ENCODE assay signal across 1 cellular context in the genomic region with DNA sequence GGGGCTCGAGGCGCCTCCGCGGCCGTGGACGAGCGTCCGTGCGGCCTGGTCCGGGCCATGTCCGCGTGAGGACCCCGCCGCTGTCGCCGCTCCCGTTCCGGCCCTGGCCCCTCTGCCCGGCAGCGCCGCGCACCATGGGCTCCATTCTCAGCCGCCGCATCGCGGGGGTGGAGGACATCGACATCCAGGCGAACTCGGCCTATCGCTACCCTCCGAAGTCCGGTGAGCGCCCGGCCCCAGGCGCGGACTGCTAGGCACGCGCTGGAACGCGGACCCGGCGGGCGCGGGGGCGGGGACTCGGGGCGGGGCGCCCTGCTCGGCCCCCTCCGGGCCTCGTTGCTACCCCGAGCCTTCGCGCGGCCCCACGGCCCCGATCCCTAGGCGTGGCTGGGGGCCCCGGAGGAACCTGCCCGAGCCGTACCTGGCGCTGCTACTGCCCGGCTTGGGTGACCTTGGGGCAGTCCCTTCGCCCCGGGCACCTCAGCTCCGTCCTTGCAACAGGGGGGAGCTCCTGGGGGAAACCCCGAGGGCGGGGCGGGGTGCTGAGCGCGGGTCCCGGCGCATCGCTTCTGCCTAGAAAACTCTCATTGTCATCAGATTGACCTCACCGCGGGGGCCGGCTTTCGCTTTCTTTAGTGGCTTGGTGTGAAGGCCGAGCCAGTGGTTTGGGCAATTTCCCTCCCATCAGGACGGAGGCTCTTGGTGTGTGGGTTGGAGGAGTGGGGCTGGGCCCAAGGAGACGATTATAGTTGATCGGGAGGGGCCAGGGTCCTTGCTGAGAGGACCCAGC.
A peak's percentile ranks its signal among the peaks of the same experiment; 100 is the strongest.
TF ChIP-seq lines count a peak whose summit lies in the region.

No MANE protein-coding gene starts in this region.

TF ChIP-seq in HepG2, 621 proteins besides CTCF, POLR2A, EP300 and RAD21 (continued from another document and continues in another):
- no peak for TF ChIP-seq MTERF4 (CRISPR knock-in tag; IDR thresholded peaks at IDR 0.05)
- no peak for TF ChIP-seq PBX2 (CRISPR knock-in tag; IDR thresholded peaks at IDR 0.05)
- peak; percentile 67; the same call in 1 of the 2 replicates for TF ChIP-seq BCL3 (CRISPR knock-in tag; IDR thresholded peaks at IDR 0.05)
- TF ChIP-seq ZNF773 (CRISPR knock-in tag; IDR thresholded peaks at IDR 0.05; ENCODE audit: borderline replicate concordance) = peak; percentile 79; the same call in 1 of the 2 replicates
- TF ChIP-seq, protein P1, sequence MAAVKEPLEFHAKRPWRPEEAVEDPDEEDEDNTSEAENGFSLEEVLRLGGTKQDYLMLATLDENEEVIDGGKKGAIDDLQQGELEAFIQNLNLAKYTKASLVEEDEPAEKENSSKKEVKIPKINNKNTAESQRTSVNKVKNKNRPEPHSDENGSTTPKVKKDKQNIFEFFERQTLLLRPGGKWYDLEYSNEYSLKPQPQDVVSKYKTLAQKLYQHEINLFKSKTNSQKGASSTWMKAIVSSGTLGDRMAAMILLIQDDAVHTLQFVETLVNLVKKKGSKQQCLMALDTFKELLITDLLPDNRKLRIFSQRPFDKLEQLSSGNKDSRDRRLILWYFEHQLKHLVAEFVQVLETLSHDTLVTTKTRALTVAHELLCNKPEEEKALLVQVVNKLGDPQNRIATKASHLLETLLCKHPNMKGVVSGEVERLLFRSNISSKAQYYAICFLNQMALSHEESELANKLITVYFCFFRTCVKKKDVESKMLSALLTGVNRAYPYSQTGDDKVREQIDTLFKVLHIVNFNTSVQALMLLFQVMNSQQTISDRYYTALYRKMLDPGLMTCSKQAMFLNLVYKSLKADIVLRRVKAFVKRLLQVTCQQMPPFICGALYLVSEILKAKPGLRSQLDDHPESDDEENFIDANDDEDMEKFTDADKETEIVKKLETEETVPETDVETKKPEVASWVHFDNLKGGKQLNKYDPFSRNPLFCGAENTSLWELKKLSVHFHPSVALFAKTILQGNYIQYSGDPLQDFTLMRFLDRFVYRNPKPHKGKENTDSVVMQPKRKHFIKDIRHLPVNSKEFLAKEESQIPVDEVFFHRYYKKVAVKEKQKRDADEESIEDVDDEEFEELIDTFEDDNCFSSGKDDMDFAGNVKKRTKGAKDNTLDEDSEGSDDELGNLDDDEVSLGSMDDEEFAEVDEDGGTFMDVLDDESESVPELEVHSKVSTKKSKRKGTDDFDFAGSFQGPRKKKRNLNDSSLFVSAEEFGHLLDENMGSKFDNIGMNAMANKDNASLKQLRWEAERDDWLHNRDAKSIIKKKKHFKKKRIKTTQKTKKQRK (IDR thresholded peaks at IDR 0.05; ENCODE audit: low read length) = no peak
- TF ChIP-seq, protein P2, sequence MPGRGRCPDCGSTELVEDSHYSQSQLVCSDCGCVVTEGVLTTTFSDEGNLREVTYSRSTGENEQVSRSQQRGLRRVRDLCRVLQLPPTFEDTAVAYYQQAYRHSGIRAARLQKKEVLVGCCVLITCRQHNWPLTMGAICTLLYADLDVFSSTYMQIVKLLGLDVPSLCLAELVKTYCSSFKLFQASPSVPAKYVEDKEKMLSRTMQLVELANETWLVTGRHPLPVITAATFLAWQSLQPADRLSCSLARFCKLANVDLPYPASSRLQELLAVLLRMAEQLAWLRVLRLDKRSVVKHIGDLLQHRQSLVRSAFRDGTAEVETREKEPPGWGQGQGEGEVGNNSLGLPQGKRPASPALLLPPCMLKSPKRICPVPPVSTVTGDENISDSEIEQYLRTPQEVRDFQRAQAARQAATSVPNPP (CRISPR knock-in tag; IDR thresholded peaks at IDR 0.05) = no peak
- TF ChIP-seq PCBP2 (optimal IDR thresholded peaks at IDR 0.05; ENCODE audit: low read depth, low read length, poor library complexity, severe bottlenecking) = no peak
- TF ChIP-seq ZNF652 (CRISPR knock-in tag; IDR thresholded peaks at IDR 0.05; ENCODE audit: borderline replicate concordance, low read depth) = no peak
- no peak; the same call in 1 of the 2 replicates for TF ChIP-seq ZBTB20 (CRISPR knock-in tag; IDR thresholded peaks at IDR 0.05; ENCODE audit: borderline replicate concordance, low read depth)
- TF ChIP-seq IRX3 (CRISPR knock-in tag; IDR thresholded peaks at IDR 0.05; ENCODE audit: borderline replicate concordance, low read depth) = peak; percentile 47; the same call in 1 of the 2 replicates
- TF ChIP-seq ESRRA (CRISPR knock-in tag; IDR thresholded peaks at IDR 0.05; ENCODE audit: low read depth) = no peak
- TF ChIP-seq ZNF160 (CRISPR knock-in tag; IDR thresholded peaks at IDR 0.05) = peak; percentile 25; the same call in 1 of the 2 replicates
- no peak for TF ChIP-seq CSRNP1 (CRISPR knock-in tag; IDR thresholded peaks at IDR 0.05)
- no peak for TF ChIP-seq ZNF317 (CRISPR knock-in tag; IDR thresholded peaks at IDR 0.05)
- no peak for TF ChIP-seq MBNL3 (CRISPR knock-in tag; conservative IDR thresholded peaks at IDR 0.05)
- TF ChIP-seq, protein P3, sequence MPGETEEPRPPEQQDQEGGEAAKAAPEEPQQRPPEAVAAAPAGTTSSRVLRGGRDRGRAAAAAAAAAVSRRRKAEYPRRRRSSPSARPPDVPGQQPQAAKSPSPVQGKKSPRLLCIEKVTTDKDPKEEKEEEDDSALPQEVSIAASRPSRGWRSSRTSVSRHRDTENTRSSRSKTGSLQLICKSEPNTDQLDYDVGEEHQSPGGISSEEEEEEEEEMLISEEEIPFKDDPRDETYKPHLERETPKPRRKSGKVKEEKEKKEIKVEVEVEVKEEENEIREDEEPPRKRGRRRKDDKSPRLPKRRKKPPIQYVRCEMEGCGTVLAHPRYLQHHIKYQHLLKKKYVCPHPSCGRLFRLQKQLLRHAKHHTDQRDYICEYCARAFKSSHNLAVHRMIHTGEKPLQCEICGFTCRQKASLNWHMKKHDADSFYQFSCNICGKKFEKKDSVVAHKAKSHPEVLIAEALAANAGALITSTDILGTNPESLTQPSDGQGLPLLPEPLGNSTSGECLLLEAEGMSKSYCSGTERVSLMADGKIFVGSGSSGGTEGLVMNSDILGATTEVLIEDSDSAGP (CRISPR knock-in tag; IDR thresholded peaks at IDR 0.05; ENCODE audit: borderline replicate concordance) = no peak; the same call in 1 of the 2 replicates
- no peak for TF ChIP-seq RFX5 (IDR thresholded peaks at IDR 0.05; ENCODE audit: low read depth, low read length)
- no peak for TF ChIP-seq KAT8 (CRISPR knock-in tag; IDR thresholded peaks at IDR 0.05)
- TF ChIP-seq STAT6 (CRISPR knock-in tag; IDR thresholded peaks at IDR 0.05; ENCODE audit: borderline replicate concordance) = no peak
- no peak for TF ChIP-seq SCMH1 (CRISPR knock-in tag; IDR thresholded peaks at IDR 0.05; ENCODE audit: borderline replicate concordance)
- TF ChIP-seq, protein P4, sequence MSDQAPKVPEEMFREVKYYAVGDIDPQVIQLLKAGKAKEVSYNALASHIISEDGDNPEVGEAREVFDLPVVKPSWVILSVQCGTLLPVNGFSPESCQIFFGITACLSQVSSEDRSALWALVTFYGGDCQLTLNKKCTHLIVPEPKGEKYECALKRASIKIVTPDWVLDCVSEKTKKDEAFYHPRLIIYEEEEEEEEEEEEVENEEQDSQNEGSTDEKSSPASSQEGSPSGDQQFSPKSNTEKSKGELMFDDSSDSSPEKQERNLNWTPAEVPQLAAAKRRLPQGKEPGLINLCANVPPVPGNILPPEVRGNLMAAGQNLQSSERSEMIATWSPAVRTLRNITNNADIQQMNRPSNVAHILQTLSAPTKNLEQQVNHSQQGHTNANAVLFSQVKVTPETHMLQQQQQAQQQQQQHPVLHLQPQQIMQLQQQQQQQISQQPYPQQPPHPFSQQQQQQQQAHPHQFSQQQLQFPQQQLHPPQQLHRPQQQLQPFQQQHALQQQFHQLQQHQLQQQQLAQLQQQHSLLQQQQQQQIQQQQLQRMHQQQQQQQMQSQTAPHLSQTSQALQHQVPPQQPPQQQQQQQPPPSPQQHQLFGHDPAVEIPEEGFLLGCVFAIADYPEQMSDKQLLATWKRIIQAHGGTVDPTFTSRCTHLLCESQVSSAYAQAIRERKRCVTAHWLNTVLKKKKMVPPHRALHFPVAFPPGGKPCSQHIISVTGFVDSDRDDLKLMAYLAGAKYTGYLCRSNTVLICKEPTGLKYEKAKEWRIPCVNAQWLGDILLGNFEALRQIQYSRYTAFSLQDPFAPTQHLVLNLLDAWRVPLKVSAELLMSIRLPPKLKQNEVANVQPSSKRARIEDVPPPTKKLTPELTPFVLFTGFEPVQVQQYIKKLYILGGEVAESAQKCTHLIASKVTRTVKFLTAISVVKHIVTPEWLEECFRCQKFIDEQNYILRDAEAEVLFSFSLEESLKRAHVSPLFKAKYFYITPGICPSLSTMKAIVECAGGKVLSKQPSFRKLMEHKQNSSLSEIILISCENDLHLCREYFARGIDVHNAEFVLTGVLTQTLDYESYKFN (CRISPR knock-in tag; conservative IDR thresholded peaks at IDR 0.05) = peak; percentile 34; the same call in 1 of the 2 replicates
- no peak for TF ChIP-seq ZFP82 (CRISPR knock-in tag; IDR thresholded peaks at IDR 0.05; ENCODE audit: borderline replicate concordance)
- no peak for TF ChIP-seq MAFF (IDR thresholded peaks at IDR 0.05; ENCODE audit: low read depth, low read length)
- no peak for TF ChIP-seq ZNF44 (CRISPR knock-in tag; IDR thresholded peaks at IDR 0.05)
- no peak; the same call in 1 of the 2 replicates for TF ChIP-seq ZNF124 (CRISPR knock-in tag; IDR thresholded peaks at IDR 0.05)
- TF ChIP-seq ZNF350 (CRISPR knock-in tag; IDR thresholded peaks at IDR 0.05; ENCODE audit: borderline replicate concordance, low read depth) = no peak
- no peak for TF ChIP-seq ATF1 (CRISPR knock-in tag; IDR thresholded peaks at IDR 0.05)
- no peak for TF ChIP-seq GMEB2 (CRISPR knock-in tag; IDR thresholded peaks at IDR 0.05; ENCODE audit: low read depth)
- TF ChIP-seq ZNF12 (CRISPR knock-in tag; IDR thresholded peaks at IDR 0.05) = no peak
- TF ChIP-seq ZNF543 (CRISPR knock-in tag; IDR thresholded peaks at IDR 0.05) = no peak; the same call in 1 of the 2 replicates
- TF ChIP-seq, protein P5, sequence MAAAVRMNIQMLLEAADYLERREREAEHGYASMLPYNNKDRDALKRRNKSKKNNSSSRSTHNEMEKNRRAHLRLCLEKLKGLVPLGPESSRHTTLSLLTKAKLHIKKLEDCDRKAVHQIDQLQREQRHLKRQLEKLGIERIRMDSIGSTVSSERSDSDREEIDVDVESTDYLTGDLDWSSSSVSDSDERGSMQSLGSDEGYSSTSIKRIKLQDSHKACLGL (CRISPR knock-in tag; IDR thresholded peaks at IDR 0.05) = peak; percentile 81; the same call in 1 of the 2 replicates
- peak; percentile 55 for TF ChIP-seq BORCS8-MEF2B (CRISPR knock-in tag; IDR thresholded peaks at IDR 0.05)
- no peak for TF ChIP-seq ZNF143 (CRISPR knock-in tag; IDR thresholded peaks at IDR 0.05)
